8 cellular contexts compared by ENCODE assay signal in the genomic region with DNA sequence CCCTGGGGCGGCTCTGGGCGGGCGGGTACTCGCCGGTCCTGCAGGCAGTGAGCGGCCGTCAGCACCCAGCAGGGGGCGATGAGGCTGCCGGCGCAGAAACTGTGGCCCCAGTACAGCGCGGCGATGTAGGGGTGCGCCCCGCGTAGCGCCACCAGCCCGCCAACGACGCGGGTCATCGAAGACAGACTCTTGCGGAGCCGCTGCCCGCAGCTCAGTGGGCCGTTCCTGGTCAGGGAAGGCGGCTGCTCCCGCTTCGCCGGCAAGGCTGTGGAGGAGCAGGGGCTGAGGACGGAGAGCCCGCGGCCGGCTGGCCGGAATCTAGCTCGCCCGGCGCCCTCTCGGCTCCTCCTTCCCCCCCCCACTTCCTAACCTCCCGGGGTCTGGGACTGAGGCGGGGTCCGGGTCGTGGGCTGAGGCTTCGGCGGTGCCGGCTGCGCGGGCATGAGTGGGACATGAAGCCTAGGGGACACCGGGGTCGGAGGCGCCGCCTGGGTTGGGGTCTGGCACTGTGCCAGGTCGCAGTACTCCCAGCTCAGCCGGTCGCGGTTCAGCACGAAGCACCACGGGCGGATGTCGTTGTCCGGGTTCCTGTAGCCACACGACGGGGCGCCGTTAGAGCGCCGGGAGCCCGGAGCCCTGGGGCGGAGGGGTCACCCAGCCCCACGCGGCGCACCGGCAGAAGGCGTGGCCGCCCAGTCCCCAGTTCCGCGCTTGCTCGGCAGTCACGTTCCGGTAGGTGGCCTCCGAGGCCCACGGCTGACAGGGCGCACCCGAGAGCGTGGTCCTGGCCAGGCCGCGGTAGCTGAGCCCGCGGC. TPM values are rescaled to one million over a fixed set of nuclear protein-coding genes. Genes with fewer than 3 reads are reported as not detected.
DNase-seq lines count a peak whose midpoint lies in the region; ATAC-seq, FAIRE-seq and TF ChIP-seq lines count a peak whose summit lies in the region.

No MANE protein-coding gene starts in this region.

- H3K27ac ChIP-seq in brain microvascular endothelial cell (no peak overlapping the region), small intestine (ENCODE audit: low read depth in 1 of 2, low read length in 1 of 2) (peak overlapping the region; percentile 47 to 82)

- H3K36me3 ChIP-seq in brain microvascular endothelial cell (replicated peaks) (no peaks in the 10 kb centered on the region), small intestine (ENCODE audit: control insufficient read depth in 2 of 2, insufficient read depth in 2 of 2, low read length in 2 of 2) (no peaks in the 10 kb centered on the region)

- H3K4me3 ChIP-seq in brain microvascular endothelial cell (ENCODE audit: low read depth, low read length) (peak overlapping the region; percentile 63), small intestine (ENCODE audit: low read depth in 1 of 2, low read length in 2 of 2) (peak overlapping the region; percentile 34 to 73)

- 0% methylated on average over 53 to 89 of the region's 89 CpGs for WGBS in small intestine, 3 donors

- peaks cover 0 to 2% of the 10 kb centered on the region in 2 donors for H3K4me1 ChIP-seq in small intestine (ENCODE audit: control insufficient read depth in 2 of 2, insufficient read depth in 1 of 2, low read depth in 1 of 2, low read length in 1 of 2)

- ATAC-seq in HG02798 (IDR thresholded peaks at IDR 0.05; ENCODE audit: poor library complexity, unreplicated experiment): peak; percentile 74

- in situ Hi-C loops in brain microvascular endothelial cell (cut with HindIII; ENCODE audit: low pct_ligation_motif_present, low sequenced_read_pairs): no loop called here

- peak; percentile 72 for TF ChIP-seq CTCF in brain microvascular endothelial cell (IDR thresholded peaks at IDR 0.05; ENCODE audit: low read depth, low read length, missing control alignments)

- peak; percentile 38 for DNase-seq in NCI-H510A treated with DMSO at 0.1 percent for 48 hours (lab: John Stamatoyannopoulos, UW)
- no peak for DNase-seq in NCI-H510A (lab: John Stamatoyannopoulos, UW)
- DNase-seq in NCI-H1694 treated with DMSO at 0.1 percent for 48 hours (lab: John Stamatoyannopoulos, UW): peak; percentile 32
- DNase-seq in UCSD-AML1 (lab: John Stamatoyannopoulos, UW; ENCODE audit: unreplicated experiment): peak; percentile 89
- peak; percentile 52 for DNase-seq in brain microvascular endothelial cell
- peak; percentile 87 for DNase-seq in iPS-NIHi11 (ENCODE audit: low spot score)
- DNase-seq in small intestine: peak; percentile 87

- H3K27me3 ChIP-seq in brain microvascular endothelial cell (replicated peaks) (peaks cover 20% of the 10 kb centered on the region), small intestine (ENCODE audit: control insufficient read depth in 2 of 2, insufficient read depth in 2 of 2, low read length in 2 of 2) (no peaks in the 10 kb centered on the region)

- no peaks in the 10 kb centered on the region for H3K9me3 ChIP-seq in small intestine (ENCODE audit: control insufficient read depth, low read depth)

- no peak for FAIRE-seq in small intestine (lab: Jason Lieb, UNC)

RNA-seq across cellular contexts. Expression of a gene that starts 3.6 kb away (rescaled TPM):
- not detected for polyA plus RNA-seq in small intestine

RNA-seq across cellular contexts. Expression of a gene that starts 5.3 kb away (rescaled TPM):
- 10 to 100 TPM; 17.0 to 22.4 (median 20.3) TPM for polyA plus RNA-seq in small intestine

RNA-seq across cellular contexts. Expression of a gene that starts 19.8 kb away (rescaled TPM):
- under 1 TPM in 1 of 3 donors, not detected in 2; 0.01 TPM for polyA plus RNA-seq in small intestine

RNA-seq across cellular contexts. Expression of a gene that starts 22.4 kb away (rescaled TPM):
- polyA plus RNA-seq in small intestine: 10 to 100 TPM; 20.4 to 29.5 (median 28.5) TPM

RNA-seq across cellular contexts. Expression of a gene that starts 42.6 kb away (rescaled TPM):
- 1 to 10 TPM; 1.1 to 3.7 (median 3.0) TPM for polyA plus RNA-seq in small intestine
